ENCODE assay signal across 24 cellular contexts in the genomic region with DNA sequence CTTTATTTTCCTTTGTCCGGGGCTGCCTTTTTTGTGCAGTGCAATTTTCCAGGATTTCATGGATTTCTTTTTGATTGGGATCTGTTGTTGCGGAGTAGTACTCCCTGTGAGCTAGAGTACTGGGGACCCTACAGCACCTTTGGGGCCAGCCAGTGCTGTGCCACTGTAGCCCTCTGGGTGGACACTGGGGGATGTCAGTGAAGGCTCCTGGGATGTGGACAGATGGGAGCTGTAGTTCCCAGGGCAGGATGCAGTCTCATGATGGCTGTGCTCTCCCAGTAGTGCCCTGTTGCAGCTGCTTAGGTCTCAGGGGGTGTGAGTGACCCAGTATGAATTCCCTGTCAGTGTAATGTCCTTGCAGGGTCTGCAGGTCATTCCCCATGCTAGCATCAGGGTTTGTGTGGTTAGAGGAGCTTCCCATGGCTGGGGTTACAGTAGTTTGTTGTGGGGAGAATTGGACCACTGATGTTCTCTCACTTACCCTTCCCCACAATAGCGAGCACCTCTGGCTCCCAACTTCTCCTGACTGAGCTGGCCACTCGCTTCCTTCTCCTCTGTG.
DNase-seq lines count a peak whose midpoint lies in the region; ATAC-seq, FAIRE-seq and TF ChIP-seq lines count a peak whose summit lies in the region.
"Had no signal": no experiment of that assay in that cellular context is flagged by ENCODE, and none has a peak within 500 bp of the region (broad histone marks: within the 10 kb centered on the region; RNA-seq: fewer than 3 reads in every experiment).

No MANE protein-coding gene starts in this region.

- H3K9me3 ChIP-seq in A549 (peaks cover 5% of the 10 kb centered on the region; the same call in 2 of the 3 replicates), NT2/D1 (ENCODE audit: insufficient read depth, low read length) (no peaks in the 10 kb centered on the region), endodermal cell (ENCODE audit: control insufficient read depth, low read length) (peaks cover 8% of the 10 kb centered on the region)
- H3K9me3 ChIP-seq: prostate gland, uterus had no signal

- TF ChIP-seq CTCF in A549 (IDR thresholded peaks at IDR 0.05) (no peak), endodermal cell (conservative IDR thresholded peaks at IDR 0.05) (peak; percentile 39)

- H3K27ac ChIP-seq in A549 (no peak overlapping the region), endodermal cell (ENCODE audit: low read depth, low read length) (peak overlapping the region; percentile 26)
- H3K27ac ChIP-seq: C4-2B, heart right ventricle, prostate gland, uterus had no signal

- no peak overlapping the region for H3K4me3 ChIP-seq in A549
- H3K4me3 ChIP-seq in NT2/D1 (ENCODE audit: insufficient read length, low read depth): no peak overlapping the region
- H3K4me3 ChIP-seq in endodermal cell (ENCODE audit: low read length): no peak overlapping the region
- H3K4me3 ChIP-seq: heart right ventricle, prostate gland, uterus had no signal

- H3K4me3 Mint-ChIP-seq in endodermal cell: peak overlapping the region; percentile 22
- H3K4me3 Mint-ChIP-seq in activated CD8-positive, alpha-beta T cell treated with anti-CD3 and anti-CD28 coated beads, Interleukin-2, amount 10 ng/mL, durations not matched to agents 7 days and 5 days: no peak overlapping the region
- H3K4me3 Mint-ChIP-seq: nephron, T-cell had no signal

- peak overlapping the region; percentile 48 for H3K27ac Mint-ChIP-seq in endodermal cell
- H3K27ac Mint-ChIP-seq in activated CD8-positive, alpha-beta T cell treated with anti-CD3 and anti-CD28 coated beads, Interleukin-2, amount 10 ng/mL, durations not matched to agents 7 days and 5 days: no peak overlapping the region
- H3K27ac Mint-ChIP-seq: nephron, T-cell had no signal

- 58% methylated on average over 4 of the region's 4 CpGs for WGBS in A549 (ENCODE audit: missing lambda C conversion rate)
- WGBS in endodermal cell (ENCODE audit: insufficient coverage in 1 of 2, insufficient read length in 1 of 2), 2 experiments: 86 to 87% methylated on average over 2 to 4 of the region's 4 CpGs

- H3K27me3 Mint-ChIP-seq in endodermal cell (ENCODE audit: insufficient read depth): peaks cover 2% of the 10 kb centered on the region
- no peaks in the 10 kb centered on the region for H3K27me3 Mint-ChIP-seq in activated CD8-positive, alpha-beta T cell treated with anti-CD3 and anti-CD28 coated beads, Interleukin-2, amount 10 ng/mL, durations not matched to agents 7 days and 5 days (ENCODE audit: low read depth)

- no peaks in the 10 kb centered on the region for H3K36me3 Mint-ChIP-seq in endodermal cell (ENCODE audit: low read depth)
- peaks cover 14% of the 10 kb centered on the region for H3K36me3 Mint-ChIP-seq in activated CD8-positive, alpha-beta T cell treated with anti-CD3 and anti-CD28 coated beads, Interleukin-2, amount 10 ng/mL, durations not matched to agents 7 days and 5 days (ENCODE audit: low read depth)

- H3K4me1 ChIP-seq in A549: no peaks in the 10 kb centered on the region
- H3K4me1 ChIP-seq in NT2/D1 (ENCODE audit: insufficient read depth, insufficient read length): peaks cover 8% of the 10 kb centered on the region
- H3K4me1 ChIP-seq in endodermal cell (ENCODE audit: control insufficient read depth, insufficient read depth, low read length): peaks cover 3% of the 10 kb centered on the region
- H3K4me1 ChIP-seq: heart right ventricle, prostate gland, uterus had no signal

- POLR2A ChIA-PET in A549 (lab: Yijun Ruan, JAX): no interaction called here
- POLR2A ChIA-PET in activated CD8-positive, alpha-beta T cell treated with anti-CD3 and anti-CD28 coated beads, Interleukin-2, amount 10 ng/mL, durations not matched to agents 7 days and 5 days (lab: Charles Lee): no interaction called here

- H3K9ac ChIP-seq in NT2/D1 (ENCODE audit: insufficient read length, low read depth) (peak overlapping the region; percentile 22), endodermal cell (ENCODE audit: extremely low read depth, low read length, poor library complexity, severe bottlenecking) (no peak overlapping the region)

- peaks cover 6% of the 10 kb centered on the region for H3K9me3 Mint-ChIP-seq in endodermal cell
- peaks cover 35% of the 10 kb centered on the region for H3K9me3 Mint-ChIP-seq in activated CD8-positive, alpha-beta T cell treated with anti-CD3 and anti-CD28 coated beads, Interleukin-2, amount 10 ng/mL, durations not matched to agents 7 days and 5 days (ENCODE audit: insufficient read depth)

- peak; percentile 34 to 55; a peak in 4 of 6 replicates for ATAC-seq in A549
- no peak for ATAC-seq in activated CD8-positive, alpha-beta T cell treated with anti-CD3 and anti-CD28 coated beads, Interleukin-2, amount 10 ng/mL, durations not matched to agents 7 days and 5 days
- ATAC-seq: heart right ventricle, T-cell had no signal

- H3K4me1 Mint-ChIP-seq in endodermal cell: peaks cover 5% of the 10 kb centered on the region
- H3K4me1 Mint-ChIP-seq in activated CD8-positive, alpha-beta T cell treated with anti-CD3 and anti-CD28 coated beads, Interleukin-2, amount 10 ng/mL, durations not matched to agents 7 days and 5 days (ENCODE audit: low read depth): no peaks in the 10 kb centered on the region
- H3K4me1 Mint-ChIP-seq: nephron, T-cell had no signal

- no peak for FAIRE-seq in A549 (lab: Jason Lieb, UNC)
- FAIRE-seq: A204.1, colon, endometrium, GM12892 had no signal

- no peak overlapping the region for H3K4me2 ChIP-seq in A549

- H3K36me3 ChIP-seq in NT2/D1 (ENCODE audit: insufficient read depth, insufficient read length, low read length) (no peaks in the 10 kb centered on the region), endodermal cell (ENCODE audit: control insufficient read depth, insufficient read depth, low read length) (no peaks in the 10 kb centered on the region)
- H3K36me3 ChIP-seq: heart right ventricle, prostate gland, uterus had no signal

- no peak for TF ChIP-seq EP300 in A549 (IDR thresholded peaks at IDR 0.05)

- DNase-seq in A549 (ENCODE audit: low read depth in 1 of 2, low spot score in 1 of 2) (no peak), NT2/D1 (ENCODE audit: low read depth, low spot score) (no peak), endodermal cell (peak; percentile 72), midbrain (lab: John Stamatoyannopoulos, UW) (peak; percentile 49), DMS79 (lab: John Stamatoyannopoulos, UW) (no peak), NCI-H2227 treated with DMSO at 0.1 percent for 48 hours (lab: John Stamatoyannopoulos, UW) (no peak)
- DNase-seq in activated CD8-positive, alpha-beta T cell treated with anti-CD3 and anti-CD28 coated beads, Interleukin-2, amount 10 ng/mL, durations not matched to agents 7 days and 5 days: no peak
- no peak for DNase-seq in activated naive CD4-positive, alpha-beta T cell treated with anti-CD3 and anti-CD28 coated beads, Interleukin-2, amount 50 U/mL, for 16 hours
- DNase-seq: activated gamma-delta T cell treated with Interleukin-2 at 50 U/mL for 16 hours; heart right ventricle; kidney glomerular epithelial cell; mesenchymal stem cell; MM.1S; NCI-H446 treated with DMSO at 0.1 percent for 48 hours; stimulated activated CD4-positive, alpha-beta T cell treated with anti-CD3 and anti-CD28 coated beads, Interleukin-4, amount 100 ng/mL, for 4 hours; T-cell; uterus had no signal

- H3K27me3 ChIP-seq in NT2/D1 (ENCODE audit: insufficient read depth, insufficient read length) (no peaks in the 10 kb centered on the region), endodermal cell (ENCODE audit: control insufficient read depth, insufficient read depth, low read length, poor library complexity, severe bottlenecking) (no peaks in the 10 kb centered on the region)
- H3K27me3 ChIP-seq: heart right ventricle, uterus had no signal

- TF ChIP-seq RAD21 in A549 (conservative IDR thresholded peaks at IDR 0.05 in 1 of 2, IDR thresholded peaks at IDR 0.05 in 1 of 2): no peak

- CTCF ChIA-PET in A549 (lab: Yijun Ruan, JAX): interaction anchor here (0.8 kb wide), 1 partner anchor 15 kb away, joined by 4 read pairs; no protein-coding TSS in a partner anchor
- CTCF ChIA-PET in activated CD8-positive, alpha-beta T cell treated with anti-CD3 and anti-CD28 coated beads, Interleukin-2, amount 10 ng/mL, durations not matched to agents 7 days and 5 days (lab: Charles Lee): interaction anchor here (1.5 kb wide), 1 partner anchor 171 kb away, joined by 3 read pairs; no protein-coding TSS in a partner anchor

- TF ChIP-seq POLR2A in A549 (IDR thresholded peaks at IDR 0.05; ENCODE audit: low read length): no peak

TF ChIP-seq in A549, 52 proteins besides CTCF, POLR2A, EP300 and RAD21 (continues in another document):
- TF ChIP-seq MAZ (IDR thresholded peaks at IDR 0.05; ENCODE audit: borderline replicate concordance, low read depth, low read length) (no peak), MAFK (IDR thresholded peaks at IDR 0.05; ENCODE audit: partially characterized antibody) (no peak), SMC3 (IDR thresholded peaks at IDR 0.05) (no peak), CBX2 (IDR thresholded peaks at IDR 0.05; ENCODE audit: borderline replicate concordance, low read depth) (no peak), POLR2AphosphoS2 (conservative IDR thresholded peaks at IDR 0.05; ENCODE audit: low read length) (no peak), HOXA7 (CRISPR knock-in tag; IDR thresholded peaks at IDR 0.05) (no peak), JUNB (IDR thresholded peaks at IDR 0.05) (no peak)
- TF ChIP-seq, protein P1, sequence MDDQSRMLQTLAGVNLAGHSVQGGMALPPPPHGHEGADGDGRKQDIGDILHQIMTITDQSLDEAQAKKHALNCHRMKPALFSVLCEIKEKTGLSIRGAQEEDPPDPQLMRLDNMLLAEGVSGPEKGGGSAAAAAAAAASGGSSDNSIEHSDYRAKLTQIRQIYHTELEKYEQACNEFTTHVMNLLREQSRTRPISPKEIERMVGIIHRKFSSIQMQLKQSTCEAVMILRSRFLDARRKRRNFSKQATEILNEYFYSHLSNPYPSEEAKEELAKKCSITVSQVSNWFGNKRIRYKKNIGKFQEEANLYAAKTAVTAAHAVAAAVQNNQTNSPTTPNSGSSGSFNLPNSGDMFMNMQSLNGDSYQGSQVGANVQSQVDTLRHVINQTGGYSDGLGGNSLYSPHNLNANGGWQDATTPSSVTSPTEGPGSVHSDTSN (IDR thresholded peaks at IDR 0.05): no peak
- TF ChIP-seq, protein P2, sequence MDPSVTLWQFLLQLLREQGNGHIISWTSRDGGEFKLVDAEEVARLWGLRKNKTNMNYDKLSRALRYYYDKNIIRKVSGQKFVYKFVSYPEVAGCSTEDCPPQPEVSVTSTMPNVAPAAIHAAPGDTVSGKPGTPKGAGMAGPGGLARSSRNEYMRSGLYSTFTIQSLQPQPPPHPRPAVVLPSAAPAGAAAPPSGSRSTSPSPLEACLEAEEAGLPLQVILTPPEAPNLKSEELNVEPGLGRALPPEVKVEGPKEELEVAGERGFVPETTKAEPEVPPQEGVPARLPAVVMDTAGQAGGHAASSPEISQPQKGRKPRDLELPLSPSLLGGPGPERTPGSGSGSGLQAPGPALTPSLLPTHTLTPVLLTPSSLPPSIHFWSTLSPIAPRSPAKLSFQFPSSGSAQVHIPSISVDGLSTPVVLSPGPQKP (IDR thresholded peaks at IDR 0.05; ENCODE audit: low read depth, low read length): no peak
- TF ChIP-seq, protein P3, sequence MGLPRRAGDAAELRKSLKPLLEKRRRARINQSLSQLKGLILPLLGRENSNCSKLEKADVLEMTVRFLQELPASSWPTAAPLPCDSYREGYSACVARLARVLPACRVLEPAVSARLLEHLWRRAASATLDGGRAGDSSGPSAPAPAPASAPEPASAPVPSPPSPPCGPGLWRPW (IDR thresholded peaks at IDR 0.05): no peak

Comparison
In these comparisons a context has a peak if more than half of its experiments do, and no peak if none do; other contexts are left out.
1. DNase-seq: peak in endodermal cell (single experiment) and midbrain (single experiment); none in A549 (0 of 2), NT2/D1 (single experiment), activated CD8-positive, alpha-beta T cell treated with anti-CD3 and anti-CD28 coated beads, Interleukin-2, amount 10 ng/mL, durations not matched to agents 7 days and 5 days (single experiment), DMS79 (single experiment), activated naive CD4-positive, alpha-beta T cell treated with anti-CD3 and anti-CD28 coated beads, Interleukin-2, amount 50 U/mL, for 16 hours (single experiment) and NCI-H2227 treated with DMSO at 0.1 percent for 48 hours (single experiment).